In the genomic region with DNA sequence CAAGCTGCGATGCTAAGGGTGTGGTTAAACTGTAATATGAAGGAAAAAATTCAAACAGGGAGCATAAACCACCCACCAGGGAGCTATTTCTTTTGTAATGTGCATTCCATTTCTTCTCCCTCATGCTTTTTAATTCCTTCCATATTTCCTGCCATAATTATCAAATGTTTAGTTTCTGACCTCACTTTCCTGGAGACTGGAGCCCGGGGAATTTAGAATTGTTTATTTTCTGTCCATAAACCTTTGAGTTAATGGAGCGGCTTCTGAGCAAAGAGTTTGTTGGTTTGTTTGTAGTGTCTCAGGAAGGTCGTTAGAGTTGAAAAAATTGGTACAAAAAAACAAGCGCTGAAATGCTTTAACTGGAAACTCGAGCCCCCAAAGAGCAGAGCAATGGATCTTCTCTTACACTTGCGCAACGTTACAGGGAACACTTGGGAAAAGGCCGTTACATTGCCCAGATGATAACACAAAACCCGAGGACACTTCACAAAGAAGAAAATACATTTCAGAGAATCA, we compare ENCODE assay signal across 8 cellular contexts. TPM values are rescaled to one million over a fixed set of nuclear protein-coding genes. Genes with fewer than 3 reads are reported as not detected.
DNase-seq lines count a peak whose midpoint lies in the region; ATAC-seq, FAIRE-seq and TF ChIP-seq lines count a peak whose summit lies in the region.

No MANE protein-coding gene starts in this region.

- H3K4me1 Mint-ChIP-seq in CD4-positive, alpha-beta memory T cell, result peaks cover 5 to 19% (median 12%) of the 10 kb centered on the region in 4 donors
- H3K4me1 Mint-ChIP-seq in neural crest cell, result peaks cover 39% of the 10 kb centered on the region

- CTCF ChIA-PET in CD4-positive, alpha-beta memory T cell (lab: Charles Lee; ENCODE audit: partially characterized antibody), result no interaction called here

- TF ChIP-seq POLR2A in esophagus squamous epithelium (IDR thresholded peaks at IDR 0.05), result no peak

- ATAC-seq in HG03457 (IDR thresholded peaks at IDR 0.05; ENCODE audit: unreplicated experiment), result no peak

- H3K4me1 ChIP-seq in CD4-positive, alpha-beta memory T cell (ENCODE audit: insufficient read depth, low read length), result peaks cover 4% of the 10 kb centered on the region
- peaks cover 6 to 68% (median 12%) of the 10 kb centered on the region in 3 donors for H3K4me1 ChIP-seq in esophagus squamous epithelium

- no peaks in the 10 kb centered on the region for H3K36me3 ChIP-seq in CD4-positive, alpha-beta memory T cell (ENCODE audit: insufficient read depth, low read length)
- H3K36me3 ChIP-seq in esophagus squamous epithelium, result no peaks in the 10 kb centered on the region

- H3K27me3 ChIP-seq in CD4-positive, alpha-beta memory T cell (ENCODE audit: insufficient read depth, low read length), result peaks cover 12% of the 10 kb centered on the region
- peaks cover 0 to 20% (median 0%) of the 10 kb centered on the region in 4 donors for H3K27me3 ChIP-seq in esophagus squamous epithelium

- no peak for TF ChIP-seq CTCF in esophagus squamous epithelium (IDR thresholded peaks at IDR 0.05)
- TF ChIP-seq CTCF in neural crest cell (conservative IDR thresholded peaks at IDR 0.05), result no peak

- 6 to 16% methylated on average over 10 of the region's 10 CpGs for WGBS in esophagus squamous epithelium, 2 donors

- peak overlapping the region; percentile 61 to 85 (median 74) for H3K4me3 Mint-ChIP-seq in CD4-positive, alpha-beta memory T cell
- peak overlapping the region; percentile 95 for H3K4me3 Mint-ChIP-seq in neural crest cell

- no peak for DNase-seq in CD4-positive, alpha-beta memory T cell
- DNase-seq in RPMI7951 (ENCODE audit: low read depth), result peak; percentile 39
- DNase-seq in esophagus squamous epithelium (lab: John Stamatoyannopoulos, UW), result no peak
- DNase-seq in neural crest cell (ENCODE audit: low read depth, low spot score), result no peak
- DNase-seq in HuH-7.5 (ENCODE audit: low spot score), result no peak
- DNase-seq in HTR-8/SVneo (ENCODE audit: insufficient read length, low spot score), result no peak
- DNase-seq in activated CD8-positive, alpha-beta memory T cell treated with anti-CD3 and anti-CD28 coated beads, Interleukin-2, amount 50 U/mL, for 48 hours, result no peak

- POLR2A ChIA-PET in CD4-positive, alpha-beta memory T cell (lab: Charles Lee; ENCODE audit: partially characterized antibody), result no interaction called here

- peaks cover 0 to 4% (median 0%) of the 10 kb centered on the region in 8 donors for H3K9me3 Mint-ChIP-seq in CD4-positive, alpha-beta memory T cell
- H3K9me3 Mint-ChIP-seq in neural crest cell, result peaks cover 3% of the 10 kb centered on the region

- H3K36me3 Mint-ChIP-seq in CD4-positive, alpha-beta memory T cell, result peaks cover 0 to 8% of the 10 kb centered on the region in 2 donors
- peaks cover 2% of the 10 kb centered on the region for H3K36me3 Mint-ChIP-seq in neural crest cell (ENCODE audit: low read depth)

- H3K27me3 Mint-ChIP-seq in CD4-positive, alpha-beta memory T cell, result peaks cover 37 to 47% of the 10 kb centered on the region in 2 donors
- no peaks in the 10 kb centered on the region for H3K27me3 Mint-ChIP-seq in neural crest cell (ENCODE audit: low read depth)

- no peak overlapping the region for H3K27ac Mint-ChIP-seq in CD4-positive, alpha-beta memory T cell
- H3K27ac Mint-ChIP-seq in neural crest cell (ENCODE audit: unreplicated experiment), result peak overlapping the region; percentile 91

- intact Hi-C loops in CD4-positive, alpha-beta memory T cell (cut with micrococcal nuclease), result no loop called here
- intact Hi-C loops in esophagus squamous epithelium (cut with DNase I), result no loop called here

- no peak for FAIRE-seq in HTR-8/SVneo (lab: Jason Lieb, UNC)

- H3K27ac ChIP-seq in CD4-positive, alpha-beta memory T cell (ENCODE audit: low read depth, low read length), result no peak overlapping the region
- peak overlapping the region; percentile 84 to 96 (median 94) for H3K27ac ChIP-seq in esophagus squamous epithelium

- H3K4me3 ChIP-seq in CD4-positive, alpha-beta memory T cell (ENCODE audit: low read length in 2 of 2), result no peak overlapping the region
- H3K4me3 ChIP-seq in esophagus squamous epithelium, result peak overlapping the region; percentile 54 to 96 (median 82)

- H3K9me3 ChIP-seq in CD4-positive, alpha-beta memory T cell (ENCODE audit: control insufficient read depth in 1 of 2, low read length in 2 of 2), result no peaks in the 10 kb centered on the region
- H3K9me3 ChIP-seq in esophagus squamous epithelium, result no peaks in the 10 kb centered on the region

RNA-seq across cellular contexts. Expression of a gene that starts 1.0 kb away (rescaled TPM):
- total RNA-seq in CD4-positive, alpha-beta memory T cell, result under 1 TPM in 1 of 2 experiments, not detected in 1; 0.47 TPM
- polyA plus RNA-seq in CD4-positive, alpha-beta memory T cell, result not detected
- 328 and 354 TPM in 2 replicates for total RNA-seq in RPMI7951 (2014; rRNA removed; shearing (Covaris generic))
- total RNA-seq in esophagus squamous epithelium (100 to 1,000 TPM in 2 of 4 donors, 10 to 100 TPM in 1, 1 to 10 TPM in 1; 9.4 to 258 (median 70.7) TPM), neural crest cell (180 and 199 TPM in 2 replicates)

Comparison
In these comparisons a context has a peak if more than half of its experiments do, and no peak if none do; other contexts are left out.
1. H3K4me3 ChIP-seq: peak in esophagus squamous epithelium (4 of 4); none in CD4-positive, alpha-beta memory T cell (0 of 2).
2. RNA of a gene that starts 1.0 kb away (total RNA-seq): 328 to 354 TPM in RPMI7951, 180 to 199 TPM in neural crest cell and 9.4 to 258 TPM in esophagus squamous epithelium; 0.47 TPM in CD4-positive, alpha-beta memory T cell; every median in the first group is over 4 times any median in the second.